Comparison of ENCODE assay signal across 17 cellular contexts in genomic region chr2:99679518-99679917, GRCh38.
"Had no signal": no experiment of that assay in that cellular context is flagged by ENCODE, and none has a peak within 500 bp of the region (broad histone marks: within the 10 kb centered on the region; RNA-seq: fewer than 3 reads in every experiment).

No MANE protein-coding gene starts in this region.

- H3K4me3 ChIP-seq: body of pancreas, esophagus squamous epithelium, lower lobe of right lung, prostate gland, sigmoid colon, spleen had no signal

- DNase-seq: activated CD4-positive, alpha-beta T cell treated with anti-CD3 and anti-CD28 coated beads, Interleukin-2, amount 10 ng/mL, durations not matched to agents 24 days and 14 days; activated CD4-positive, CD25-positive, alpha-beta regulatory T cell; activated CD8-positive, alpha-beta memory T cell treated with anti-CD3 and anti-CD28 coated beads for 24 hours; activated gamma-delta T cell treated with Interleukin-2 at 50 U/mL for 16 hours; amniotic stem cell; central memory CD4-positive, alpha-beta T cell; cortex of kidney; effector CD4-positive, alpha-beta T cell; esophagus squamous epithelium; hippocampal formation; kidney; lower lobe of right lung; midbrain; sigmoid colon; spleen had no signal

- ATAC-seq: body of pancreas had no signal

- H3K27ac ChIP-seq: body of pancreas, esophagus squamous epithelium, lower lobe of right lung, prostate gland, sigmoid colon, spleen had no signal

- H3K27me3 ChIP-seq: body of pancreas, esophagus squamous epithelium, sigmoid colon, spleen had no signal

- H3K36me3 ChIP-seq: esophagus squamous epithelium, lower lobe of right lung, prostate gland, sigmoid colon had no signal

- H3K9me3 ChIP-seq: body of pancreas, esophagus squamous epithelium, lower lobe of right lung, prostate gland, sigmoid colon, spleen had no signal

- H3K4me1 ChIP-seq: body of pancreas, esophagus squamous epithelium, lower lobe of right lung, prostate gland, sigmoid colon had no signal
